ENCODE assay signal across 11 cellular contexts in genomic region chr5:149423287-149424268, GRCh38. TPM values are rescaled to one million over a fixed set of nuclear protein-coding genes. Genes with fewer than 3 reads are reported as not detected.
A peak's percentile ranks its signal among the peaks of the same experiment; 100 is the strongest.
DNase-seq lines count a peak whose midpoint lies in the region; ATAC-seq, FAIRE-seq and TF ChIP-seq lines count a peak whose summit lies in the region.
"Had no signal": no experiment of that assay in that cellular context is flagged by ENCODE, and none has a peak within 500 bp of the region (broad histone marks: within the 10 kb centered on the region; RNA-seq: fewer than 3 reads in every experiment).

No MANE protein-coding gene starts in this region.

- intact Hi-C loops in endothelial cell of umbilical vein (cut with micrococcal nuclease) = loop anchor here (2.0 kb wide), 1 partner anchor 21 kb away; no protein-coding TSS in a partner anchor
- intact Hi-C loops in lower lobe of right lung (cut with DNase I) = no loop called here

- H3K9me3 ChIP-seq in SJCRH30 (replicated peaks) (no peaks in the 10 kb centered on the region), endothelial cell of umbilical vein (replicated peaks; ENCODE audit: control insufficient read depth, insufficient read depth, low read length) (no peaks in the 10 kb centered on the region), lower lobe of right lung (no peaks in the 10 kb centered on the region), subcutaneous abdominal adipose tissue (ENCODE audit: control insufficient read depth in 5 of 5, low read length in 5 of 5) (no peaks in the 10 kb centered on the region)
- H3K9me3 ChIP-seq: neutrophil had no signal

- no TSS peak for BruUV-seq in endothelial cell of umbilical vein (replicated peaks; lab: Mats Ljungman, UMichigan)

- H3K4me3 ChIP-seq in SJCRH30 = peak overlapping the region; percentile 43; the same call in 1 of the 2 replicates
- H3K4me3 ChIP-seq in endothelial cell of umbilical vein (replicated peaks in 1 of 3; ENCODE audit: insufficient read depth in 1 of 3, low read depth in 1 of 3, low read length in 3 of 3) = no peak overlapping the region
- H3K4me3 ChIP-seq in lower lobe of right lung = no peak overlapping the region
- H3K4me3 ChIP-seq in subcutaneous abdominal adipose tissue (ENCODE audit: low read depth in 1 of 5, low read length in 5 of 5) = peak overlapping the region in 1 of 5 donors; percentile 27

- H4K20me1 ChIP-seq in endothelial cell of umbilical vein (replicated peaks; ENCODE audit: control insufficient read depth, extremely low read depth, insufficient read depth, low read length) = no peaks in the 10 kb centered on the region

- H3K9ac ChIP-seq in endothelial cell of umbilical vein (replicated peaks; ENCODE audit: extremely low read depth, insufficient read depth, low read length) (no peak overlapping the region), subcutaneous abdominal adipose tissue (ENCODE audit: low read length in 5 of 5) (no peak overlapping the region)

- dilution Hi-C loops in endothelial cell of umbilical vein (cut with MboI; ENCODE audit: extremely low pct_ligation_motif_present, low sequenced_read_pairs) = no loop called here

- no peak overlapping the region for H3K27ac ChIP-seq in SJCRH30
- no peak overlapping the region for H3K27ac ChIP-seq in endothelial cell of umbilical vein (ENCODE audit: insufficient read depth, low read depth, low read length)
- H3K27ac ChIP-seq in lower lobe of right lung = peak overlapping the region; percentile 84
- H3K27ac ChIP-seq in subcutaneous abdominal adipose tissue (ENCODE audit: low read depth, low read length) = peak overlapping the region; percentile 97
- H3K27ac ChIP-seq: neutrophil had no signal

- no peak for TF ChIP-seq POLR2A in endothelial cell of umbilical vein (IDR thresholded peaks at IDR 0.05; ENCODE audit: low read depth, low read length)

- H3K4me2 ChIP-seq in endothelial cell of umbilical vein (ENCODE audit: insufficient read depth, low read length) = no peak overlapping the region

- H3K27me3 ChIP-seq in SJCRH30 = no peaks in the 10 kb centered on the region
- no peaks in the 10 kb centered on the region for H3K27me3 ChIP-seq in endothelial cell of umbilical vein (ENCODE audit: control insufficient read depth in 2 of 2, insufficient read depth in 2 of 2, low read length in 2 of 2)
- no peaks in the 10 kb centered on the region for H3K27me3 ChIP-seq in lower lobe of right lung (ENCODE audit: low read depth)
- no peaks in the 10 kb centered on the region for H3K27me3 ChIP-seq in subcutaneous abdominal adipose tissue (ENCODE audit: control insufficient read depth in 5 of 5, insufficient read depth in 4 of 5, low read length in 5 of 5)
- H3K27me3 ChIP-seq: neutrophil had no signal

- no peaks in the 10 kb centered on the region for H3K9me1 ChIP-seq in endothelial cell of umbilical vein (replicated peaks; ENCODE audit: control insufficient read depth, extremely low read depth, insufficient read depth, low read length)

- TF ChIP-seq CTCF in endothelial cell of umbilical vein (IDR thresholded peaks at IDR 0.05; ENCODE audit: extremely low read depth in 1 of 2, insufficient read depth in 1 of 2, low read depth in 1 of 2, low read length in 2 of 2) = no peak
- no peak for TF ChIP-seq CTCF in lower lobe of right lung (IDR thresholded peaks at IDR 0.05)

- no peaks in the 10 kb centered on the region for H3K79me2 ChIP-seq in endothelial cell of umbilical vein (ENCODE audit: control insufficient read depth, insufficient read depth, low read length)

- DNase-seq in SJCRH30 (no peak), endothelial cell of umbilical vein (ENCODE audit: low read depth, low spot score) (no peak), lower lobe of right lung (no peak)
- no peak for DNase-seq in stimulated activated naive CD4-positive, alpha-beta T cell treated with Interleukin-2 at 50 U/mL for 16 hours (lab: John Stamatoyannopoulos, UW)
- DNase-seq in stimulated activated CD4-positive, alpha-beta T cell treated with anti-CD3 and anti-CD28 coated beads, Interleukin-4, amount 100 ng/mL, for 1 hour = no peak
- no peak for DNase-seq in stimulated activated naive CD4-positive, alpha-beta T cell (lab: John Stamatoyannopoulos, UW)
- DNase-seq: activated naive CD8-positive, alpha-beta T cell treated with anti-CD3 and anti-CD28 coated beads, Interleukin-2, amount 10 ng/mL, durations not matched to agents 7 days and 5 days had no signal

- CTCF ChIA-PET in endothelial cell of umbilical vein (lab: Charles Lee) = interaction anchor here (0.6 to 2.0 kb wide), 11 partner anchors 8 to 141 kb away, joined by 3 to 7 read pairs (median 4); no protein-coding TSS in a partner anchor

- H3K4me1 ChIP-seq in SJCRH30 (no peaks in the 10 kb centered on the region; the same call in 1 of the 2 replicates), endothelial cell of umbilical vein (ENCODE audit: control insufficient read depth, extremely low read depth, insufficient read depth, low read length) (peaks cover 10% of the 10 kb centered on the region), lower lobe of right lung (peaks cover 79% of the 10 kb centered on the region), subcutaneous abdominal adipose tissue (ENCODE audit: control insufficient read depth in 5 of 5, insufficient read depth in 5 of 5, low read length in 5 of 5) (peaks cover 9 to 59% (median 46%) of the 10 kb centered on the region in 5 donors)

- POLR2A ChIA-PET in endothelial cell of umbilical vein (lab: Charles Lee) = no interaction called here

- ATAC-seq in lower lobe of right lung (peak in 1 of 2 donors; percentile 9), GM19463 (IDR thresholded peaks at IDR 0.05; ENCODE audit: unreplicated experiment) (no peak)

- peak overlapping the region; percentile 86 for H2AFZ ChIP-seq in endothelial cell of umbilical vein (ENCODE audit: low read depth, low read length)

- no peak for FAIRE-seq in endothelial cell of umbilical vein (lab: Jason Lieb, UNC)

- H3K36me3 ChIP-seq in SJCRH30 = no peaks in the 10 kb centered on the region
- H3K36me3 ChIP-seq in endothelial cell of umbilical vein (ENCODE audit: control insufficient read depth in 2 of 2, extremely low read depth in 1 of 2, insufficient read depth in 2 of 2, low read length in 2 of 2) = no peaks in the 10 kb centered on the region
- peaks cover 42% of the 10 kb centered on the region for H3K36me3 ChIP-seq in lower lobe of right lung
- peaks cover 0 to 91% (median 68%) of the 10 kb centered on the region in 5 donors for H3K36me3 ChIP-seq in subcutaneous abdominal adipose tissue (ENCODE audit: control insufficient read depth in 5 of 5, insufficient read depth in 5 of 5, low read length in 5 of 5)
- H3K36me3 ChIP-seq: neutrophil had no signal

TF ChIP-seq in endothelial cell of umbilical vein, 7 proteins besides CTCF, POLR2A, EP300 and RAD21:
- TF ChIP-seq EZH2 (IDR thresholded peaks at IDR 0.05; ENCODE audit: borderline replicate concordance, low read depth, low read length, severe bottlenecking) = no peak
- TF ChIP-seq FOS (IDR thresholded peaks at IDR 0.05; ENCODE audit: borderline replicate concordance, insufficient read depth, low read length) = no peak
- no peak for TF ChIP-seq POLR2AphosphoS5 (IDR thresholded peaks at IDR 0.05; ENCODE audit: insufficient read depth, low read depth, low read length)
- TF ChIP-seq, protein P1, sequence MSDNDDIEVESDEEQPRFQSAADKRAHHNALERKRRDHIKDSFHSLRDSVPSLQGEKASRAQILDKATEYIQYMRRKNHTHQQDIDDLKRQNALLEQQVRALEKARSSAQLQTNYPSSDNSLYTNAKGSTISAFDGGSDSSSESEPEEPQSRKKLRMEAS (IDR thresholded peaks at IDR 0.05; ENCODE audit: insufficient read depth, insufficient read length) = no peak

RNA-seq across cellular contexts. Expression of gene IL17B, which starts 44.5 kb away (rescaled TPM):
- total RNA-seq in SJCRH30 (2014; rRNA removed; shearing (Covaris generic)) = 1.5 and 3.3 TPM in 2 replicates
- not detected in 2 replicates for total RNA-seq in endothelial cell of umbilical vein
- 0.37 TPM in 1 of 2 replicates, not detected in the other for polyA plus RNA-seq in endothelial cell of umbilical vein
- not detected in 2 replicates for polyA plus RNA-seq in endothelial cell of umbilical vein (2011; cell fraction: cytosol; rRNA removed)
- polyA plus RNA-seq in endothelial cell of umbilical vein (2011; cell fraction: nucleus; rRNA removed) = not detected in 2 replicates
- polyA plus RNA-seq in endothelial cell of umbilical vein (2012) = not detected in 2 replicates
- polyA minus RNA-seq in endothelial cell of umbilical vein = not detected in 2 replicates
- polyA minus RNA-seq in endothelial cell of umbilical vein (2011; cell fraction: cytosol; rRNA and poly(A)+ RNA removed) = not detected
- polyA minus RNA-seq in endothelial cell of umbilical vein (2011; cell fraction: nucleus; rRNA and poly(A)+ RNA removed) = not detected in 2 replicates
- not detected for total RNA-seq in lower lobe of right lung
- total RNA-seq: activated CD4-positive, alpha-beta T cell treated with anti-CD3 and anti-CD28 coated beads for 36 hours; activated naive CD8-positive, alpha-beta T cell treated with anti-CD3 and anti-CD28 coated beads, Interleukin-2, amount 10 ng/mL, durations not matched to agents 7 days and 5 days had no signal

Comparison
In these comparisons a context has a peak if more than half of its experiments do, and no peak if none do; other contexts are left out.
1. H3K27ac ChIP-seq: peak in lower lobe of right lung (single experiment) and subcutaneous abdominal adipose tissue (single experiment); none in SJCRH30 (single experiment) and endothelial cell of umbilical vein (single experiment).